In the genomic region with DNA sequence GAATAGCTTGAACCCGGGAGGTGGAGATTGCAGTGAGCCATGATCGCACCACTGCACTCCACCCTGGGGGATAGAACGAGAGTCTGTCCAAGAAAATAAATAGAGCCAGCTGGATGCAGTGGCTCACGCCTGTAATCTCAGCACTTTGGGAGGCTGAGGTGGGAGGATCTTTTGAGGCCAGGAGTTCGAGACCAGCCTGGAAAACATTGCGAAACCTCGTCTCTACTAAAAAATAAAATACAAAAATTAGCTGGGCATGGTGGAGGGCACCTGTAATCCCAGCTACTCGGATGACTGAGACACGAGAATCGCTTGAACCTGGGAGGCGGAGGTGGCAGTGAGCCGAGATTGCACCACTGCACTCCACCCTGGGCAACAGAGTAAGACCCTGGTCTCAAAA, we compare ENCODE assay signal across 3 cellular contexts.
TF ChIP-seq lines count a peak whose summit lies in the region.
"Not testable (repeated sequence)": the region's sequence is repeated elsewhere in the genome, so short reads cannot be mapped to it uniquely, and the experiment has no call there.

No MANE protein-coding gene starts in this region.

TF ChIP-seq in A549, 52 proteins besides CTCF, POLR2A, EP300 and RAD21:
- peak; percentile 37 to 40; a peak in 2 of 4 replicates for TF ChIP-seq CEBPB (IDR thresholded peaks at IDR 0.05)

TF ChIP-seq in IMR-90, 13 proteins besides CTCF, POLR2A, EP300 and RAD21:
- peak; percentile 26; the same call in 1 of the 2 replicates for TF ChIP-seq CEBPB (IDR thresholded peaks at IDR 0.05; ENCODE audit: low read depth, low read length)

TF ChIP-seq in K562, 482 proteins besides CTCF, POLR2A, EP300 and RAD21:
- TF ChIP-seq CEBPG (CRISPR knock-in tag; IDR thresholded peaks at IDR 0.05): not testable (repeated sequence)
- TF ChIP-seq CEBPG (tag; conservative IDR thresholded peaks at IDR 0.05 in 1 of 2, IDR thresholded peaks at IDR 0.05 in 1 of 2) (peak in 1 of 2 experiments; percentile 62; a peak in 2 of 4 replicates), ZNF121 (CRISPR knock-in tag; conservative IDR thresholded peaks at IDR 0.05) (peak; percentile 30), CEBPB (tag; IDR thresholded peaks at IDR 0.05) (peak; percentile 72)
TF ChIP-seq in K562: peak in this region for 3; not testable (repeated sequence) for 479.
